13 cellular contexts compared by ENCODE assay signal in the genomic region with DNA sequence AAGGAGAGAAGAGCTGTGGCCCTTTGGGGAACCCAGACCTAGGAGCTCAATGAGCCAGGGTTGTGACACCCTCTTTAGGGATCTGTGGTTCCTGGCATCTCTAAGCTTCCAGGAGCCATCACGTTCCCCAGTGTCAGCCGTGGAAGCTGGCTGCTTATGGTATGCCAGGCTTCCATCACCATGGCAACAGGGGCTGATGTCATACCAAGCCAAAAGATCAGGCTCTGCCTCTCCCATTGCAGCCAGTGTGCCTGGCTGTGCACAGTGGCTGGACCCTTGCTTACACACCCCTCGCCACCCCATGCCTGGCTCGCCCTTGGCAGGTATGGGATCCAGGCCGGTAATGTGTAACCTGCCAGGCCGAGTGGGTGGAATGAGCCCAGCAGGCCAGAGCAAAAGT.
DNase-seq lines count a peak whose midpoint lies in the region; ATAC-seq and TF ChIP-seq lines count a peak whose summit lies in the region.
"Had no signal": no experiment of that assay in that cellular context is flagged by ENCODE, and none has a peak within 500 bp of the region (broad histone marks: within the 10 kb centered on the region; RNA-seq: fewer than 3 reads in every experiment).

No MANE protein-coding gene starts in this region.

- H3K27me3 ChIP-seq in H7 (ENCODE audit: control insufficient read depth, insufficient read depth, low read length) = no peaks in the 10 kb centered on the region

- no peak overlapping the region for H3K4me3 ChIP-seq in AG10803 (ENCODE audit: low read length)
- H3K4me3 ChIP-seq in H7 (ENCODE audit: insufficient read depth, low read depth, low read length) = no peak overlapping the region

- DNase-seq in AG10803 (ENCODE audit: low read depth) (peak; percentile 65), H7 (peak; percentile 60), cerebellum (ENCODE audit: low spot score) (peak; percentile 83), kidney tubule cell (ENCODE audit: low spot score) (peak; percentile 73), HEK293T (ENCODE audit: extremely low spot score) (no peak), posterior vena cava (ENCODE audit: low spot score) (no peak), NCI-H2107 (lab: John Stamatoyannopoulos, UW) (no peak)
- DNase-seq: activated CD8-positive, alpha-beta T cell treated with anti-CD3 and anti-CD28 coated beads, Interleukin-2, amount 10 ng/mL, durations not matched to agents 7 days and 5 days; activated naive CD8-positive, alpha-beta T cell treated with anti-CD3 and anti-CD28 coated beads for 36 hours; CD4-positive, alpha-beta T cell; effector memory CD8-positive, alpha-beta T cell; stimulated activated CD4-positive, alpha-beta T cell treated with anti-CD3 and anti-CD28 coated beads, Interleukin-12 subunit alpha, Interleukin-12 subunit beta, amount 100 ng/mL, for 4 hours had no signal

- ATAC-seq in HG03280 (IDR thresholded peaks at IDR 0.05; ENCODE audit: unreplicated experiment) = no peak
- ATAC-seq: activated CD8-positive, alpha-beta T cell treated with anti-CD3 and anti-CD28 coated beads, Interleukin-2, amount 10 ng/mL, durations not matched to agents 7 days and 5 days; effector memory CD8-positive, alpha-beta T cell had no signal

- intact Hi-C loops in posterior vena cava (cut with DNase I) = no loop called here

- POLR2A ChIA-PET in HEK293T (lab: Yijun Ruan, JAX) = no interaction called here

- CTCF ChIA-PET in HEK293T (lab: Yijun Ruan, JAX) = interaction anchor here (0.5 to 0.6 kb wide), 2 partner anchors 92 to 222 kb away, joined by 3 read pairs; no protein-coding TSS in a partner anchor

- H3K36me3 ChIP-seq in H7 (replicated peaks; ENCODE audit: control insufficient read depth, insufficient read depth, low read length) = no peaks in the 10 kb centered on the region

- TF ChIP-seq CTCF in AG10803 (conservative IDR thresholded peaks at IDR 0.05; ENCODE audit: low read length) = no peak

TF ChIP-seq in HEK293T, 16 proteins besides CTCF, POLR2A, EP300 and RAD21:
- TF ChIP-seq ZNF384 (IDR thresholded peaks at IDR 0.05) (no peak), ELF4 (IDR thresholded peaks at IDR 0.05) (no peak), L3MBTL2 (conservative IDR thresholded peaks at IDR 0.05) (no peak), SP1 (IDR thresholded peaks at IDR 0.05) (no peak), SUZ12 (IDR thresholded peaks at IDR 0.05) (no peak), FOXK2 (IDR thresholded peaks at IDR 0.05) (no peak), ARNT (IDR thresholded peaks at IDR 0.05) (no peak), BHLHE40 (IDR thresholded peaks at IDR 0.05; ENCODE audit: borderline replicate concordance) (no peak)
- TF ChIP-seq, protein P1, sequence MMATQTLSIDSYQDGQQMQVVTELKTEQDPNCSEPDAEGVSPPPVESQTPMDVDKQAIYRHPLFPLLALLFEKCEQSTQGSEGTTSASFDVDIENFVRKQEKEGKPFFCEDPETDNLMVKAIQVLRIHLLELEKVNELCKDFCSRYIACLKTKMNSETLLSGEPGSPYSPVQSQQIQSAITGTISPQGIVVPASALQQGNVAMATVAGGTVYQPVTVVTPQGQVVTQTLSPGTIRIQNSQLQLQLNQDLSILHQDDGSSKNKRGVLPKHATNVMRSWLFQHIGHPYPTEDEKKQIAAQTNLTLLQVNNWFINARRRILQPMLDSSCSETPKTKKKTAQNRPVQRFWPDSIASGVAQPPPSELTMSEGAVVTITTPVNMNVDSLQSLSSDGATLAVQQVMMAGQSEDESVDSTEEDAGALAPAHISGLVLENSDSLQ (IDR thresholded peaks at IDR 0.05) = no peak
TF ChIP-seq in HEK293T: peak in this region for 0.

Comparison
In these comparisons a context has a peak if more than half of its experiments do, and no peak if none do; other contexts are left out.
1. DNase-seq: peak in AG10803 (single experiment), H7 (single experiment), cerebellum (single experiment) and kidney tubule cell (single experiment); none in HEK293T (single experiment), posterior vena cava (single experiment) and NCI-H2107 (single experiment).